29 cellular contexts compared by ENCODE assay signal in genomic region chr9:84239341-84239740, GRCh38.
DNase-seq lines count a peak whose midpoint lies in the region; ATAC-seq and TF ChIP-seq lines count a peak whose summit lies in the region.
"Had no signal": no experiment of that assay in that cellular context is flagged by ENCODE, and none has a peak within 500 bp of the region (broad histone marks: within the 10 kb centered on the region; RNA-seq: fewer than 3 reads in every experiment).

No MANE protein-coding gene starts in this region.

- DNase-seq in H4 (ENCODE audit: low spot score): peak; percentile 13
- DNase-seq in amniotic epithelial cell (ENCODE audit: low read depth): peak; percentile 40
- peak; percentile 71 for DNase-seq in epithelial cell of proximal tubule (ENCODE audit: low read depth)
- DNase-seq in non-pigmented ciliary epithelial cell (ENCODE audit: low read depth): peak; percentile 19
- DNase-seq in neuronal stem cell (ENCODE audit: low spot score): no peak
- DNase-seq in activated CD4-positive, alpha-beta T cell treated with anti-CD3 and anti-CD28 coated beads for 36 hours: no peak
- no peak for DNase-seq in NCI-H2107 (lab: John Stamatoyannopoulos, UW)
- DNase-seq: activated CD4-positive, alpha-beta memory T cell treated with anti-CD3 and anti-CD28 coated beads, Interleukin-2, amount 10 ng/mL, durations not matched to agents 7 days and 5 days; activated CD4-positive, alpha-beta T cell treated with anti-CD3 and anti-CD28 coated beads for 1 hour; activated CD8-positive, alpha-beta memory T cell treated with anti-CD3 and anti-CD28 coated beads, Interleukin-2, amount 50 U/mL, for 4 hours; activated naive CD4-positive, alpha-beta T cell; activated naive CD8-positive, alpha-beta T cell treated with anti-CD3 and anti-CD28 coated beads, Interleukin-2, amount 50 U/mL, for 24 hours; body of pancreas; COR-L47; left ventricle myocardium superior; midbrain; naive thymus-derived CD4-positive, alpha-beta T cell; NCI-H1092 treated with DMSO at 0.1 percent for 48 hours; NCI-H187; NCI-H2227 treated with DMSO at 0.1 percent for 48 hours; nucleus accumbens; PC-9; psoas muscle; stimulated activated CD4-positive, alpha-beta T cell treated with anti-CD3 and anti-CD28 coated beads, Interleukin-4, amount 100 ng/mL, for 4 hours; T-helper 17 cell; transverse colon had no signal

- no peak overlapping the region for H2BK120ac ChIP-seq in neuronal stem cell (ENCODE audit: low read depth, low read length)

- CTCF ChIA-PET in activated CD4-positive, alpha-beta T cell treated with anti-CD3 and anti-CD28 coated beads for 36 hours (lab: Charles Lee): interaction anchor here (0.9 kb wide), 1 partner anchor 8 kb away, joined by 3 read pairs; no protein-coding TSS in a partner anchor

- no peak overlapping the region for H3K14ac ChIP-seq in neuronal stem cell (ENCODE audit: low read length)

- TF ChIP-seq CTCF in epithelial cell of proximal tubule (conservative IDR thresholded peaks at IDR 0.05; ENCODE audit: low read depth, low read length): no peak

- POLR2A ChIA-PET in activated CD4-positive, alpha-beta T cell treated with anti-CD3 and anti-CD28 coated beads for 36 hours (lab: Charles Lee): no interaction called here

- peaks cover 7% of the 10 kb centered on the region for H3K9me3 Mint-ChIP-seq in activated CD4-positive, alpha-beta T cell treated with anti-CD3 and anti-CD28 coated beads for 36 hours (ENCODE audit: low read depth)
- H3K9me3 Mint-ChIP-seq: activated naive CD8-positive, alpha-beta T cell treated with anti-CD3 and anti-CD28 coated beads, Interleukin-2, amount 50 U/mL, for 24 hours had no signal

- no peak overlapping the region for H2AFZ ChIP-seq in neuronal stem cell (ENCODE audit: low read length)
- H2AFZ ChIP-seq: PC-9 had no signal

- no peak overlapping the region for H4K91ac ChIP-seq in neuronal stem cell (ENCODE audit: low read depth, low read length, poor library complexity)

- H3K4me2 ChIP-seq in neuronal stem cell (ENCODE audit: insufficient read depth, low read length, poor library complexity, severe bottlenecking): no peak overlapping the region
- H3K4me2 ChIP-seq: BLaER1, PC-9 had no signal

- H3K27me3 ChIP-seq in neuronal stem cell (ENCODE audit: control insufficient read depth in 3 of 3, insufficient read depth in 3 of 3, low read depth in 1 of 3, low read length in 3 of 3): no peaks in the 10 kb centered on the region
- H3K27me3 ChIP-seq: BLaER1, body of pancreas, transverse colon had no signal

- H3K4me1 Mint-ChIP-seq in activated CD4-positive, alpha-beta T cell treated with anti-CD3 and anti-CD28 coated beads for 36 hours: no peaks in the 10 kb centered on the region
- H3K4me1 Mint-ChIP-seq: activated CD4-positive, alpha-beta memory T cell treated with anti-CD3 and anti-CD28 coated beads, Interleukin-2, amount 10 ng/mL, durations not matched to agents 7 days and 5 days; activated naive CD8-positive, alpha-beta T cell treated with anti-CD3 and anti-CD28 coated beads, Interleukin-2, amount 50 U/mL, for 24 hours; T-helper 17 cell had no signal

- no CpG with 5 or more reads among the region's 2 CpGs for WGBS in neuronal stem cell (ENCODE audit: extremely low coverage in 2 of 2, insufficient read length in 2 of 2, insufficient replicate concordance in 1 of 2), 2 donors

- intact Hi-C loops in activated CD4-positive, alpha-beta T cell treated with anti-CD3 and anti-CD28 coated beads for 36 hours (cut with DNase I, micrococcal nuclease): no loop called here

- H2BK5ac ChIP-seq in neuronal stem cell (ENCODE audit: low read length): no peak overlapping the region

- no peaks in the 10 kb centered on the region for H3K4me1 ChIP-seq in neuronal stem cell (ENCODE audit: control insufficient read depth in 2 of 2, insufficient read depth in 1 of 2, low read depth in 1 of 2, low read length in 2 of 2)
- H3K4me1 ChIP-seq: BLaER1, body of pancreas, psoas muscle, transverse colon had no signal

- no peak overlapping the region for H3K18ac ChIP-seq in neuronal stem cell (ENCODE audit: low read length)

- H3K23ac ChIP-seq in neuronal stem cell (ENCODE audit: low read depth, low read length, poor library complexity): no peak overlapping the region

- no peak overlapping the region for H2BK12ac ChIP-seq in neuronal stem cell (ENCODE audit: low read length)

- H3K27ac Mint-ChIP-seq in activated CD4-positive, alpha-beta T cell treated with anti-CD3 and anti-CD28 coated beads for 36 hours: no peak overlapping the region
- H3K27ac Mint-ChIP-seq: activated naive CD8-positive, alpha-beta T cell treated with anti-CD3 and anti-CD28 coated beads, Interleukin-2, amount 50 U/mL, for 24 hours; naive thymus-derived CD4-positive, alpha-beta T cell; T-helper 17 cell had no signal

- H3K36me3 ChIP-seq in neuronal stem cell (replicated peaks in 1 of 2; ENCODE audit: control insufficient read depth in 2 of 2, insufficient read depth in 2 of 2, low read length in 2 of 2): no peaks in the 10 kb centered on the region
- H3K36me3 ChIP-seq: BLaER1, transverse colon had no signal

- no peak overlapping the region for H2BK15ac ChIP-seq in neuronal stem cell (ENCODE audit: low read length)

- H4K8ac ChIP-seq in neuronal stem cell (ENCODE audit: low read depth, low read length): no peak overlapping the region

- no peak for ATAC-seq in GM21717 (IDR thresholded peaks at IDR 0.05; ENCODE audit: unreplicated experiment)
- ATAC-seq in activated CD4-positive, alpha-beta T cell treated with anti-CD3 and anti-CD28 coated beads for 36 hours: no peak
- ATAC-seq: activated naive CD8-positive, alpha-beta T cell treated with anti-CD3 and anti-CD28 coated beads, Interleukin-2, amount 50 U/mL, for 24 hours; body of pancreas; left ventricle myocardium superior; naive thymus-derived CD4-positive, alpha-beta T cell; psoas muscle; Right ventricle myocardium inferior; T-helper 17 cell had no signal

- peaks cover 14% of the 10 kb centered on the region for H3K27me3 Mint-ChIP-seq in activated CD4-positive, alpha-beta T cell treated with anti-CD3 and anti-CD28 coated beads for 36 hours

- H3K4ac ChIP-seq in neuronal stem cell (ENCODE audit: low read length): no peak overlapping the region

- no peak overlapping the region for H3K27ac ChIP-seq in neuronal stem cell (replicated peaks; ENCODE audit: low read length)
- H3K27ac ChIP-seq: BLaER1, body of pancreas, PC-9, psoas muscle, transverse colon had no signal

- H3K4me3 ChIP-seq in epithelial cell of proximal tubule (ENCODE audit: low read depth, low read length) (no peak overlapping the region), neuronal stem cell (ENCODE audit: low read length in 2 of 2) (no peak overlapping the region)
- H3K4me3 ChIP-seq: BLaER1, body of pancreas, PC-9, psoas muscle, transverse colon had no signal

- H3K4me3 Mint-ChIP-seq in activated CD4-positive, alpha-beta T cell treated with anti-CD3 and anti-CD28 coated beads for 36 hours: no peak overlapping the region
- H3K4me3 Mint-ChIP-seq: activated CD4-positive, alpha-beta memory T cell treated with anti-CD3 and anti-CD28 coated beads, Interleukin-2, amount 10 ng/mL, durations not matched to agents 7 days and 5 days; activated naive CD8-positive, alpha-beta T cell treated with anti-CD3 and anti-CD28 coated beads, Interleukin-2, amount 50 U/mL, for 24 hours; naive thymus-derived CD4-positive, alpha-beta T cell; T-helper 17 cell had no signal

- no peaks in the 10 kb centered on the region for H3K36me3 Mint-ChIP-seq in activated CD4-positive, alpha-beta T cell treated with anti-CD3 and anti-CD28 coated beads for 36 hours (ENCODE audit: low read depth)

- H2AK5ac ChIP-seq in neuronal stem cell (ENCODE audit: low read depth, low read length): no peak overlapping the region

- H3K9me3 ChIP-seq in neuronal stem cell (replicated peaks in 1 of 2; ENCODE audit: control insufficient read depth in 2 of 2, insufficient read depth in 1 of 2, low read depth in 1 of 2, low read length in 2 of 2): peaks cover 0 to 5% of the 10 kb centered on the region in 2 donors
- H3K9me3 ChIP-seq: psoas muscle, transverse colon had no signal

- no peak overlapping the region for H3K9ac ChIP-seq in neuronal stem cell (ENCODE audit: low read depth, low read length, poor library complexity)
- H3K9ac ChIP-seq: BLaER1 had no signal

- no peaks in the 10 kb centered on the region for H3K79me1 ChIP-seq in neuronal stem cell (ENCODE audit: low read depth, low read length)

Comparison
In these comparisons a context has a peak if more than half of its experiments do, and no peak if none do; other contexts are left out.
1. DNase-seq: peak in H4 (single experiment), amniotic epithelial cell (single experiment), epithelial cell of proximal tubule (single experiment) and non-pigmented ciliary epithelial cell (single experiment); none in neuronal stem cell (single experiment), activated CD4-positive, alpha-beta T cell treated with anti-CD3 and anti-CD28 coated beads for 36 hours (single experiment) and NCI-H2107 (single experiment).